Comparison of ENCODE assay signal across 2 cellular contexts in genomic region chr15:89761009-89761831, GRCh38.
A peak's percentile ranks its signal among the peaks of the same experiment; 100 is the strongest.
TF ChIP-seq lines count a peak whose summit lies in the region.

No MANE protein-coding gene starts in this region.

TF ChIP-seq in A549, 52 proteins besides CTCF, POLR2A, EP300 and RAD21:
- peak; percentile 2; the same call in 1 of the 2 replicates for TF ChIP-seq REST (IDR thresholded peaks at IDR 0.05)
- no peak for TF ChIP-seq RFX5 (IDR thresholded peaks at IDR 0.05)

TF ChIP-seq in HepG2, 621 proteins besides CTCF, POLR2A, EP300 and RAD21 (continues in another document):
- TF ChIP-seq THAP7 (CRISPR knock-in tag; IDR thresholded peaks at IDR 0.05) (no peak), PLRG1 (conservative IDR thresholded peaks at IDR 0.05) (no peak), ZFP36L2 (CRISPR knock-in tag; IDR thresholded peaks at IDR 0.05) (no peak), ZFP36 (IDR thresholded peaks at IDR 0.05; ENCODE audit: borderline replicate concordance, low read depth, low read length, partially characterized antibody) (no peak), PHF8 (CRISPR knock-in tag; IDR thresholded peaks at IDR 0.05) (no peak), ZFAT (CRISPR knock-in tag; conservative IDR thresholded peaks at IDR 0.05) (no peak), ZFP36L1 (CRISPR knock-in tag; IDR thresholded peaks at IDR 0.05) (no peak), CEBPZ (IDR thresholded peaks at IDR 0.05; ENCODE audit: low read length) (no peak), HMGA1 (CRISPR knock-in tag; conservative IDR thresholded peaks at IDR 0.05) (no peak), ZNF496 (CRISPR knock-in tag; IDR thresholded peaks at IDR 0.05; ENCODE audit: insufficient replicate concordance) (no peak), ZSCAN22 (CRISPR knock-in tag; IDR thresholded peaks at IDR 0.05) (no peak), GATAD1 (CRISPR knock-in tag; IDR thresholded peaks at IDR 0.05) (no peak), PHF20 (CRISPR knock-in tag; IDR thresholded peaks at IDR 0.05) (no peak), POGK (CRISPR knock-in tag; conservative IDR thresholded peaks at IDR 0.05) (no peak), PRDM10 (CRISPR knock-in tag; IDR thresholded peaks at IDR 0.05; ENCODE audit: low read depth) (no peak), ZMYM4 (CRISPR knock-in tag; IDR thresholded peaks at IDR 0.05) (no peak), NFAT5 (CRISPR knock-in tag; IDR thresholded peaks at IDR 0.05) (no peak), ZNF564 (CRISPR knock-in tag; IDR thresholded peaks at IDR 0.05) (no peak), RBM39 (IDR thresholded peaks at IDR 0.05; ENCODE audit: low read depth, low read length, poor library complexity, severe bottlenecking) (no peak), NR1H2 (CRISPR knock-in tag; IDR thresholded peaks at IDR 0.05; ENCODE audit: borderline replicate concordance, low read depth) (no peak), HBP1 (CRISPR knock-in tag; IDR thresholded peaks at IDR 0.05; ENCODE audit: low read depth) (no peak), PBX2 (CRISPR knock-in tag; IDR thresholded peaks at IDR 0.05) (no peak), DZIP1 (CRISPR knock-in tag; IDR thresholded peaks at IDR 0.05) (no peak), PRDM15 (CRISPR knock-in tag; IDR thresholded peaks at IDR 0.05) (no peak), IKZF5 (CRISPR knock-in tag; IDR thresholded peaks at IDR 0.05) (no peak), ZSCAN12 (CRISPR knock-in tag; IDR thresholded peaks at IDR 0.05) (no peak)
